ENCODE assay signal across 7 cellular contexts in genomic region chr5:83927140-83927733, GRCh38.
DNase-seq lines count a peak whose midpoint lies in the region; ATAC-seq and TF ChIP-seq lines count a peak whose summit lies in the region.

No MANE protein-coding gene starts in this region.

- H3K4me3 ChIP-seq in coronary artery (no peak overlapping the region), lower lobe of right lung (no peak overlapping the region)

- no peaks in the 10 kb centered on the region for H3K36me3 ChIP-seq in lower lobe of right lung

- no peak overlapping the region for H3K27ac ChIP-seq in coronary artery
- H3K27ac ChIP-seq in lower lobe of right lung: no peak overlapping the region

- ATAC-seq in GM19452 (IDR thresholded peaks at IDR 0.05; ENCODE audit: unreplicated experiment): peak; percentile 50
- ATAC-seq in lower lobe of right lung: peak; percentile 69 to 70

- H3K27me3 ChIP-seq in lower lobe of right lung (ENCODE audit: low read depth): no peaks in the 10 kb centered on the region

- H3K9me3 ChIP-seq in lower lobe of right lung: no peaks in the 10 kb centered on the region

- H3K4me1 ChIP-seq in lower lobe of right lung: peaks cover 7% of the 10 kb centered on the region

- peak; percentile 75 for DNase-seq in Daoy (ENCODE audit: low read depth)
- DNase-seq in HT1080 (ENCODE audit: low read depth): peak; percentile 63
- DNase-seq in SW 1271 (lab: John Stamatoyannopoulos, UW): peak; percentile 31 to 57
- peak; percentile 75 for DNase-seq in coronary artery (ENCODE audit: low spot score)
- DNase-seq in lower lobe of right lung: peak; percentile 51
- DNase-seq in stromal cell of bone marrow (ENCODE audit: low read depth): peak; percentile 31

- intact Hi-C loops in lower lobe of right lung (cut with DNase I): no loop called here

- TF ChIP-seq CTCF in coronary artery (IDR thresholded peaks at IDR 0.05) (peak; percentile 66), lower lobe of right lung (IDR thresholded peaks at IDR 0.05) (peak; percentile 62)
